ENCODE assay signal across 14 cellular contexts in genomic region chr4:102734116-102734515, GRCh38. TPM values are rescaled to one million over a fixed set of nuclear protein-coding genes. Genes with fewer than 3 reads are reported as not detected.
DNase-seq lines count a peak whose midpoint lies in the region; ATAC-seq and TF ChIP-seq lines count a peak whose summit lies in the region.
"Had no signal": no experiment of that assay in that cellular context is flagged by ENCODE, and none has a peak within 500 bp of the region (broad histone marks: within the 10 kb centered on the region; RNA-seq: fewer than 3 reads in every experiment).

No MANE protein-coding gene starts in this region.

- H3K9ac ChIP-seq in smooth muscle cell (ENCODE audit: low read depth): peak overlapping the region; percentile 37

- no peaks in the 10 kb centered on the region for H3K27me3 ChIP-seq in smooth muscle cell (ENCODE audit: low read depth)
- H3K27me3 ChIP-seq: brain microvascular endothelial cell, uterus had no signal

- peak; percentile 5 for ATAC-seq in HG02571 (IDR thresholded peaks at IDR 0.05; ENCODE audit: unreplicated experiment)
- peak; percentile 5 for ATAC-seq in activated CD8-positive, alpha-beta T cell treated with anti-CD3 and anti-CD28 coated beads, Interleukin-2, amount 10 ng/mL, durations not matched to agents 7 days and 5 days

- no peak overlapping the region for H3K4me2 ChIP-seq in smooth muscle cell

- H2AFZ ChIP-seq in smooth muscle cell (ENCODE audit: low read depth): no peak overlapping the region

- peaks cover 38% of the 10 kb centered on the region for H3K36me3 Mint-ChIP-seq in activated T-cell treated with anti-CD3 and anti-CD28 coated beads, Interleukin-2, amount 50 U/mL, for 24 hours (ENCODE audit: low read depth)
- H3K36me3 Mint-ChIP-seq in activated CD8-positive, alpha-beta T cell treated with anti-CD3 and anti-CD28 coated beads, Interleukin-2, amount 10 ng/mL, durations not matched to agents 7 days and 5 days (ENCODE audit: low read depth): peaks cover 43% of the 10 kb centered on the region
- peaks cover 16% of the 10 kb centered on the region for H3K36me3 Mint-ChIP-seq in endothelial cell (ENCODE audit: low read depth, unreplicated experiment)

- H3K79me2 ChIP-seq in smooth muscle cell (ENCODE audit: low read depth): peaks cover 78% of the 10 kb centered on the region

- H3K36me3 ChIP-seq in smooth muscle cell (ENCODE audit: low read depth): no peaks in the 10 kb centered on the region
- H3K36me3 ChIP-seq: brain microvascular endothelial cell, uterus had no signal

- H3K9me3 Mint-ChIP-seq in activated T-cell treated with anti-CD3 and anti-CD28 coated beads, Interleukin-2, amount 50 U/mL, for 24 hours: peaks cover 12% of the 10 kb centered on the region
- H3K9me3 Mint-ChIP-seq in activated CD8-positive, alpha-beta T cell treated with anti-CD3 and anti-CD28 coated beads, Interleukin-2, amount 10 ng/mL, durations not matched to agents 7 days and 5 days (ENCODE audit: insufficient read depth): peaks cover 19% of the 10 kb centered on the region
- H3K9me3 Mint-ChIP-seq in endothelial cell (ENCODE audit: unreplicated experiment): no peaks in the 10 kb centered on the region

- no peaks in the 10 kb centered on the region for H3K9me3 ChIP-seq in smooth muscle cell (replicated peaks; ENCODE audit: low read depth)
- H3K9me3 ChIP-seq: lower lobe of right lung, uterus had no signal

- no peaks in the 10 kb centered on the region for H3K4me1 ChIP-seq in smooth muscle cell (ENCODE audit: low read depth)
- H3K4me1 ChIP-seq: uterus had no signal

- H3K4me3 ChIP-seq in smooth muscle cell: no peak overlapping the region
- H3K4me3 ChIP-seq: lower lobe of right lung, uterus had no signal

- TF ChIP-seq CTCF in smooth muscle cell (IDR thresholded peaks at IDR 0.05; ENCODE audit: borderline replicate concordance, insufficient read depth, poor library complexity, severe bottlenecking) (no peak), endothelial cell (IDR thresholded peaks at IDR 0.05; ENCODE audit: unreplicated experiment) (no peak)

- CTCF ChIA-PET in activated CD8-positive, alpha-beta T cell treated with anti-CD3 and anti-CD28 coated beads, Interleukin-2, amount 10 ng/mL, durations not matched to agents 7 days and 5 days (lab: Charles Lee): interaction anchor here (2.1 kb wide), 1 partner anchor 19 kb away, joined by 6 read pairs; no protein-coding TSS in a partner anchor

- H4K20me1 ChIP-seq in smooth muscle cell (ENCODE audit: low read depth): peaks cover 13% of the 10 kb centered on the region

- no peak for DNase-seq in activated T-cell treated with anti-CD3 and anti-CD28 coated beads, Interleukin-2, amount 50 U/mL, for 24 hours
- no peak for DNase-seq in activated T-cell treated with anti-CD3 and anti-CD28 coated beads, Interleukin-2, amount 50 U/mL, for 48 hours
- no peak for DNase-seq in activated CD8-positive, alpha-beta T cell treated with anti-CD3 and anti-CD28 coated beads, Interleukin-2, amount 10 ng/mL, durations not matched to agents 7 days and 5 days
- DNase-seq in smooth muscle cell (lab: John Stamatoyannopoulos, UW; ENCODE audit: unreplicated experiment): no peak
- no peak for DNase-seq in NCI-H446 treated with DMSO at 0.1 percent for 48 hours (lab: John Stamatoyannopoulos, UW)
- DNase-seq in endothelial cell (ENCODE audit: low spot score): no peak
- no peak for DNase-seq in NCI-H446 (lab: John Stamatoyannopoulos, UW)
- DNase-seq: activated T-cell treated with anti-CD3 and anti-CD28 coated beads, Interleukin-2, amount 50 U/mL, for 4 hours; lower lobe of right lung; NCI-H774; SHP77; uterus had no signal

- POLR2A ChIA-PET in activated CD8-positive, alpha-beta T cell treated with anti-CD3 and anti-CD28 coated beads, Interleukin-2, amount 10 ng/mL, durations not matched to agents 7 days and 5 days (lab: Charles Lee): no interaction called here

- WGBS in smooth muscle cell (ENCODE audit: low lambda C conversion rate): 83% methylated on average over 5 of the region's 5 CpGs

- H3K27me3 Mint-ChIP-seq in activated T-cell treated with anti-CD3 and anti-CD28 coated beads, Interleukin-2, amount 50 U/mL, for 24 hours: no peaks in the 10 kb centered on the region
- no peaks in the 10 kb centered on the region for H3K27me3 Mint-ChIP-seq in activated CD8-positive, alpha-beta T cell treated with anti-CD3 and anti-CD28 coated beads, Interleukin-2, amount 10 ng/mL, durations not matched to agents 7 days and 5 days (ENCODE audit: low read depth)
- peaks cover 6% of the 10 kb centered on the region for H3K27me3 Mint-ChIP-seq in endothelial cell (ENCODE audit: unreplicated experiment)

- peak overlapping the region; percentile 77 for H3K27ac ChIP-seq in smooth muscle cell (ENCODE audit: low read depth)
- H3K27ac ChIP-seq: brain microvascular endothelial cell, lower lobe of right lung, uterus had no signal

- no peak overlapping the region for H3K4me3 Mint-ChIP-seq in activated T-cell treated with anti-CD3 and anti-CD28 coated beads, Interleukin-2, amount 50 U/mL, for 24 hours
- no peak overlapping the region for H3K4me3 Mint-ChIP-seq in activated CD8-positive, alpha-beta T cell treated with anti-CD3 and anti-CD28 coated beads, Interleukin-2, amount 10 ng/mL, durations not matched to agents 7 days and 5 days
- H3K4me3 Mint-ChIP-seq in endothelial cell (ENCODE audit: unreplicated experiment): no peak overlapping the region
- H3K4me3 Mint-ChIP-seq: activated T-cell treated with anti-CD3 and anti-CD28 coated beads, Interleukin-2, amount 50 U/mL, for 4 hours had no signal

- H3K4me1 Mint-ChIP-seq in activated T-cell treated with anti-CD3 and anti-CD28 coated beads, Interleukin-2, amount 50 U/mL, for 24 hours (ENCODE audit: low read depth): peaks cover 31% of the 10 kb centered on the region
- peaks cover 23% of the 10 kb centered on the region for H3K4me1 Mint-ChIP-seq in activated CD8-positive, alpha-beta T cell treated with anti-CD3 and anti-CD28 coated beads, Interleukin-2, amount 10 ng/mL, durations not matched to agents 7 days and 5 days (ENCODE audit: low read depth)
- peaks cover 11% of the 10 kb centered on the region for H3K4me1 Mint-ChIP-seq in endothelial cell (ENCODE audit: unreplicated experiment)

- peak overlapping the region; percentile 63 for H3K27ac Mint-ChIP-seq in activated T-cell treated with anti-CD3 and anti-CD28 coated beads, Interleukin-2, amount 50 U/mL, for 24 hours
- H3K27ac Mint-ChIP-seq in activated CD8-positive, alpha-beta T cell treated with anti-CD3 and anti-CD28 coated beads, Interleukin-2, amount 10 ng/mL, durations not matched to agents 7 days and 5 days: peak overlapping the region; percentile 85
- no peak overlapping the region for H3K27ac Mint-ChIP-seq in endothelial cell (ENCODE audit: unreplicated experiment)

- peaks cover 7% of the 10 kb centered on the region for H3F3A ChIP-seq in smooth muscle cell (ENCODE audit: low read depth)

RNA-seq across cellular contexts. Expression of gene MANBA, which starts 26.7 kb away (rescaled TPM):
- total RNA-seq in activated CD8-positive, alpha-beta T cell treated with anti-CD3 and anti-CD28 coated beads, Interleukin-2, amount 10 ng/mL, durations not matched to agents 7 days and 5 days: 10 to 100 TPM; 15.1 to 16.6 TPM
- 99.9 and 137 TPM in 2 replicates for total RNA-seq in smooth muscle cell
- 54.0 and 58.1 TPM in 2 replicates for polyA plus RNA-seq in smooth muscle cell
- 9.4 TPM for total RNA-seq in endothelial cell (ENCODE audit: unreplicated experiment)
